Comparison of ENCODE assay signal across 8 cellular contexts in the genomic region with DNA sequence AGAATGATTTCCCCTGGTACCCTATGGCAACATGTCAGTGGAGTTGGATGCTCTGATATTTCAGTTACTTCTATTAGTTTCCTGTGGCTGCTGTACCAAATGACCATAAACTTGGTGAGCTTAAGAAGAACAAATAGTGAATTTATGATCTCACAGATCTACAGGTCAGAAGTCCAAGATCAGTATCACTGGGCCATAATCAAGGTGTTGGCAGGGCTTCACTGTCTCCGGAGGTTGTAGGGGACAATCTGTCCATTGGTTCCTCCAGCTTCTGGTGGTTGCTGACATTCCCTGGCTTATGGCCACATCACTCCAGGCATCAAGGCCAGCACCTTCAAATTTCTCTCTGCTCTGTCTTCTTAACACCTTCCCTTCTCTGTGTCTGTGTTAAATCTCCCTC.
"Had no signal": no experiment of that assay in that cellular context is flagged by ENCODE, and none has a peak within 500 bp of the region (broad histone marks: within the 10 kb centered on the region; RNA-seq: fewer than 3 reads in every experiment).

No MANE protein-coding gene starts in this region.

- ATAC-seq: GM12878 had no signal

- H3K4me3 ChIP-seq: GM12878 had no signal

- DNase-seq: GDM1, GF-D8 had no signal

- FAIRE-seq: G401.6, GM12878, GM12891, GM12892, GM18507, GM19239 had no signal
